Comparison of ENCODE assay signal across 22 cellular contexts in genomic region chr4:162782096-162782777, GRCh38.
A peak's percentile ranks its signal among the peaks of the same experiment; 100 is the strongest.
DNase-seq lines count a peak whose midpoint lies in the region; ATAC-seq, FAIRE-seq and TF ChIP-seq lines count a peak whose summit lies in the region.
"Had no signal": no experiment of that assay in that cellular context is flagged by ENCODE, and none has a peak within 500 bp of the region (broad histone marks: within the 10 kb centered on the region; RNA-seq: fewer than 3 reads in every experiment).

No MANE protein-coding gene starts in this region.

- ATAC-seq in GM21737 (IDR thresholded peaks at IDR 0.05; ENCODE audit: unreplicated experiment): no peak
- ATAC-seq in GM18907 (IDR thresholded peaks at IDR 0.05; ENCODE audit: unreplicated experiment): no peak
- ATAC-seq in Right ventricle myocardium inferior: no peak
- ATAC-seq: PC-3 had no signal

- H3K4me3 ChIP-seq in kidney (ENCODE audit: low read length in 2 of 2): no peak overlapping the region
- H3K4me3 ChIP-seq: MG63 had no signal

- H3K27ac ChIP-seq in angular gyrus (ENCODE audit: low read depth, low read length) (peak overlapping the region; percentile 89), kidney (ENCODE audit: low read depth in 2 of 2, low read length in 2 of 2) (no peak overlapping the region)

- intact Hi-C loops in kidney (cut with DNase I): no loop called here
- intact Hi-C loops in Right ventricle myocardium inferior (cut with DNase I): no loop called here

- H3K4me1 ChIP-seq in kidney (ENCODE audit: control insufficient read depth in 1 of 2, insufficient read depth in 1 of 2, low read depth in 1 of 2, low read length in 2 of 2): no peaks in the 10 kb centered on the region

- no peaks in the 10 kb centered on the region for H3K9me3 ChIP-seq in kidney (ENCODE audit: control insufficient read depth in 1 of 2, low read length in 2 of 2)
- H3K9me3 ChIP-seq: MG63 had no signal

- FAIRE-seq in D721Med (lab: Jason Lieb, UNC) (peak; percentile 80), kidney (lab: Jason Lieb, UNC) (no peak)
- FAIRE-seq: G401.6, GM12892 had no signal

- H3K36me3 ChIP-seq in kidney (ENCODE audit: control insufficient read depth in 1 of 2, insufficient read depth in 2 of 2, low read length in 2 of 2): no peaks in the 10 kb centered on the region
- H3K36me3 ChIP-seq: MG63 had no signal

- TF ChIP-seq CTCF in D721Med (IDR thresholded peaks at IDR 0.05; ENCODE audit: insufficient read depth, missing control alignments): no peak
- TF ChIP-seq CTCF in kidney (IDR thresholded peaks at IDR 0.05; ENCODE audit: borderline replicate concordance, extremely low read depth, insufficient read depth): no peak

- H3K9ac ChIP-seq in kidney (ENCODE audit: low read length in 2 of 2): no peak overlapping the region

- DNase-seq in D721Med (ENCODE audit: insufficient read length, low spot score) (no peak), inferior parietal cortex (ENCODE audit: extremely low spot score) (peak; percentile 44), putamen (ENCODE audit: low spot score) (peak; percentile 21), kidney (no peak), Right ventricle myocardium inferior (ENCODE audit: missing footprints) (no peak)
- DNase-seq: AML-193; Calu3; CD8-positive, alpha-beta memory T cell; H7; Kasumi-1; MG63; NCI-H1417 treated with DMSO at 0.1 percent for 48 hours; NCI-H187; NCI-H446; NCI-H526; PC-3; SHP77 had no signal

Comparison
In these comparisons a context has a peak if more than half of its experiments do, and no peak if none do; other contexts are left out.
1. DNase-seq: peak in inferior parietal cortex (single experiment) and putamen (single experiment); none in D721Med (single experiment), kidney (single experiment) and Right ventricle myocardium inferior (single experiment).